Comparison of ENCODE assay signal across 9 cellular contexts in genomic region chr9:111974092-111974681, GRCh38.
A peak's percentile ranks its signal among the peaks of the same experiment; 100 is the strongest.
DNase-seq lines count a peak whose midpoint lies in the region; ATAC-seq, FAIRE-seq and TF ChIP-seq lines count a peak whose summit lies in the region.
"Had no signal": no experiment of that assay in that cellular context is flagged by ENCODE, and none has a peak within 500 bp of the region (broad histone marks: within the 10 kb centered on the region; RNA-seq: fewer than 3 reads in every experiment).

No MANE protein-coding gene starts in this region.

- H3K36me3 Mint-ChIP-seq in T-helper 2 cell treated with Interferon-gamma antibody and Interleukin-4, amounts not matched to agents 5 μg/mL and 100 μg/mL, for 36 hours (ENCODE audit: low read depth): no peaks in the 10 kb centered on the region
- no peaks in the 10 kb centered on the region for H3K36me3 Mint-ChIP-seq in chondrocyte (ENCODE audit: low read depth)
- no peaks in the 10 kb centered on the region for H3K36me3 Mint-ChIP-seq in effector memory CD8-positive, alpha-beta T cell (ENCODE audit: insufficient read depth)

- no peak for TF ChIP-seq CTCF in BJ (IDR thresholded peaks at IDR 0.05; ENCODE audit: insufficient read depth, low read depth, low read length)
- no peak for TF ChIP-seq CTCF in K562 (IDR thresholded peaks at IDR 0.05 in 2 of 3, conservative IDR thresholded peaks at IDR 0.05 in 1 of 3; ENCODE audit: insufficient read depth in 2 of 3, low read depth in 1 of 3, low read length in 3 of 3)
- TF ChIP-seq CTCF in OCI-LY7 (conservative IDR thresholded peaks at IDR 0.05; ENCODE audit: low read length): no peak
- TF ChIP-seq CTCF in chondrocyte (IDR thresholded peaks at IDR 0.05): no peak

- H4K8ac ChIP-seq in mesenchymal stem cell (ENCODE audit: low read length): no peak overlapping the region

- H3K4me2 ChIP-seq in K562 (ENCODE audit: insufficient read depth, low read length) (no peak overlapping the region), mesenchymal stem cell (ENCODE audit: low read length, poor library complexity, severe bottlenecking) (no peak overlapping the region), OCI-LY7 (ENCODE audit: low read length) (no peak overlapping the region)

- H4K20me1 ChIP-seq in K562 (replicated peaks; ENCODE audit: control insufficient read depth, insufficient read depth, low read length): no peaks in the 10 kb centered on the region
- H4K20me1 ChIP-seq in OCI-LY7 (ENCODE audit: insufficient read depth, low read length): no peaks in the 10 kb centered on the region

- CTCF ChIA-PET in BJ (lab: Yijun Ruan, JAX) (interaction anchor here (0.7 kb wide), 1 partner anchor 101 kb away, joined by 3 read pairs; no protein-coding TSS in a partner anchor), K562 (lab: Yijun Ruan, JAX; ENCODE audit: low intra/inter-chr PET ratio) (no interaction called here), OCI-LY7 (lab: Charles Lee; ENCODE audit: unreplicated experiment) (interaction anchor here (0.5 kb wide), 1 partner anchor 822 kb away, joined by 3 read pairs; no protein-coding TSS in a partner anchor)

- H3K27me3 Mint-ChIP-seq in T-helper 2 cell treated with Interferon-gamma antibody and Interleukin-4, amounts not matched to agents 5 μg/mL and 100 μg/mL, for 36 hours (ENCODE audit: low read depth): peaks cover 6% of the 10 kb centered on the region
- H3K27me3 Mint-ChIP-seq in chondrocyte (ENCODE audit: low read depth): no peaks in the 10 kb centered on the region
- H3K27me3 Mint-ChIP-seq in effector memory CD8-positive, alpha-beta T cell: no peaks in the 10 kb centered on the region

- no peaks in the 10 kb centered on the region for H3K9me1 ChIP-seq in K562 (ENCODE audit: control insufficient read depth, insufficient read depth, low read length)

- H3K9me3 Mint-ChIP-seq in T-helper 2 cell treated with Interferon-gamma antibody and Interleukin-4, amounts not matched to agents 5 μg/mL and 100 μg/mL, for 36 hours: no peaks in the 10 kb centered on the region
- H3K9me3 Mint-ChIP-seq in chondrocyte (ENCODE audit: low read depth): no peaks in the 10 kb centered on the region
- H3K9me3 Mint-ChIP-seq in effector memory CD8-positive, alpha-beta T cell: no peaks in the 10 kb centered on the region

- TF ChIP-seq RAD21 in K562 (CRISPR knock-in tag; conservative IDR thresholded peaks at IDR 0.05 in 1 of 2, IDR thresholded peaks at IDR 0.05 in 1 of 2): no peak

- no peak overlapping the region for H3K4me3 Mint-ChIP-seq in T-helper 2 cell treated with Interferon-gamma antibody and Interleukin-4, amounts not matched to agents 5 μg/mL and 100 μg/mL, for 36 hours
- no peak overlapping the region for H3K4me3 Mint-ChIP-seq in chondrocyte (ENCODE audit: unreplicated experiment)
- no peak overlapping the region for H3K4me3 Mint-ChIP-seq in effector memory CD8-positive, alpha-beta T cell

- WGBS in K562 (ENCODE audit: insufficient coverage, low coverage, missing lambda C conversion rate): 61% methylated on average over 12 of the region's 12 CpGs
- WGBS in mesenchymal stem cell: 49% methylated on average over 12 of the region's 12 CpGs

- H3K36me3 ChIP-seq in BJ (ENCODE audit: control insufficient read depth, insufficient read depth, low read length) (no peaks in the 10 kb centered on the region), K562 (ENCODE audit: control insufficient read depth, insufficient read depth, low read length) (no peaks in the 10 kb centered on the region), mesenchymal stem cell (ENCODE audit: control insufficient read depth in 1 of 2, insufficient read depth in 2 of 2, low read depth in 1 of 2, low read length in 2 of 2) (no peaks in the 10 kb centered on the region), OCI-LY7 (ENCODE audit: insufficient read depth, low read length) (no peaks in the 10 kb centered on the region)

- no peak overlapping the region for H3K27ac ChIP-seq in K562 (ENCODE audit: extremely low read depth, low read depth, low read length)
- H3K27ac ChIP-seq in mesenchymal stem cell (ENCODE audit: low read length, poor library complexity, severe bottlenecking): no peak overlapping the region
- no peak overlapping the region for H3K27ac ChIP-seq in OCI-LY7 (ENCODE audit: low read depth, low read length, poor library complexity, severe bottlenecking)

- H2AK5ac ChIP-seq in mesenchymal stem cell (ENCODE audit: low read length, severe bottlenecking): peak overlapping the region; percentile 14

- no peak overlapping the region for H2BK5ac ChIP-seq in mesenchymal stem cell (ENCODE audit: low read depth, low read length, poor library complexity, severe bottlenecking)

- TF ChIP-seq POLR2A in K562 (conservative IDR thresholded peaks at IDR 0.05): no peak

- H3K27me3 ChIP-seq in BJ (ENCODE audit: control insufficient read depth, insufficient read depth, low read length): no peaks in the 10 kb centered on the region
- H3K27me3 ChIP-seq in K562 (ENCODE audit: control insufficient read depth in 2 of 2, insufficient read depth in 2 of 2, low read length in 2 of 2): no peaks in the 10 kb centered on the region
- H3K27me3 ChIP-seq in mesenchymal stem cell (ENCODE audit: control insufficient read depth in 1 of 2, insufficient read depth in 1 of 2, low read length in 2 of 2): no peaks in the 10 kb centered on the region

- no peaks in the 10 kb centered on the region for H3K79me1 ChIP-seq in mesenchymal stem cell (replicated peaks; ENCODE audit: low read length, poor library complexity, severe bottlenecking)

- H3K27ac Mint-ChIP-seq in T-helper 2 cell treated with Interferon-gamma antibody and Interleukin-4, amounts not matched to agents 5 μg/mL and 100 μg/mL, for 36 hours: no peak overlapping the region
- no peak overlapping the region for H3K27ac Mint-ChIP-seq in chondrocyte (ENCODE audit: unreplicated experiment)
- H3K27ac Mint-ChIP-seq in effector memory CD8-positive, alpha-beta T cell: no peak overlapping the region

- in situ Hi-C loops in K562 (cut with MboI): no loop called here

- H3K9me3 ChIP-seq in K562 (replicated peaks; ENCODE audit: control insufficient read depth, insufficient read depth, low read depth, low read length): no peaks in the 10 kb centered on the region
- no peaks in the 10 kb centered on the region for H3K9me3 ChIP-seq in mesenchymal stem cell (ENCODE audit: control insufficient read depth, low read length)
- no peaks in the 10 kb centered on the region for H3K9me3 ChIP-seq in OCI-LY7 (ENCODE audit: low read length)

- intact Hi-C loops in K562 (cut with micrococcal nuclease): no loop called here
- intact Hi-C loops in OCI-LY7 (cut with micrococcal nuclease; ENCODE audit: unreplicated experiment): loop anchor here (2.0 kb wide), 2 partner anchors 101 to 145 kb away; no protein-coding TSS in a partner anchor

- no peak overlapping the region for H2BK12ac ChIP-seq in mesenchymal stem cell (ENCODE audit: low read length in 2 of 2)

- no peak overlapping the region for H3K23ac ChIP-seq in mesenchymal stem cell (ENCODE audit: low read length in 2 of 2)

- peak overlapping the region in 1 of 2 experiments; percentile 38; a peak in 1 of 4 replicates for H3K9ac ChIP-seq in K562 (ENCODE audit: insufficient read depth in 1 of 2, low read depth in 2 of 2, low read length in 2 of 2)
- H3K9ac ChIP-seq in mesenchymal stem cell (ENCODE audit: low read length): peak overlapping the region; percentile 54

- POLR2A ChIA-PET in BJ (lab: Charles Lee) (no interaction called here), K562 (lab: Yijun Ruan, JAX) (no interaction called here), OCI-LY7 (lab: Charles Lee) (no interaction called here)

- H3K14ac ChIP-seq in mesenchymal stem cell (ENCODE audit: low read length in 2 of 2): no peak overlapping the region

- TF ChIP-seq EP300 in K562 (IDR thresholded peaks at IDR 0.05; ENCODE audit: low read length): no peak

- no TSS peak for BruUV-seq in K562 (replicated peaks; lab: Mats Ljungman, UMichigan)
- BruUV-seq in OCI-LY7 (replicated peaks; lab: Mats Ljungman, UMichigan): no TSS peak

- peak overlapping the region; percentile 63 for H2AFZ ChIP-seq in K562 (ENCODE audit: low read depth, low read length)
- no peak overlapping the region for H2AFZ ChIP-seq in mesenchymal stem cell (ENCODE audit: low read depth, low read length)
- no peak overlapping the region for H2AFZ ChIP-seq in OCI-LY7 (ENCODE audit: low read length)

- no peak for ATAC-seq in K562
- no peak for ATAC-seq in effector memory CD8-positive, alpha-beta T cell (replicated peaks)

- no peak overlapping the region for H4K91ac ChIP-seq in mesenchymal stem cell (ENCODE audit: low read length)

- no peak overlapping the region for H3K4me3 ChIP-seq in BJ (ENCODE audit: low read depth, low read length)
- H3K4me3 ChIP-seq in K562: no peak overlapping the region
- H3K4me3 ChIP-seq in mesenchymal stem cell (ENCODE audit: insufficient read depth in 1 of 2, low read depth in 1 of 2, low read length in 2 of 2): peak overlapping the region in 1 of 2 experiments; percentile 5
- H3K4me3 ChIP-seq in OCI-LY7 (ENCODE audit: low read depth, low read length, poor library complexity, severe bottlenecking): no peak overlapping the region

- no peak overlapping the region for H2BK15ac ChIP-seq in mesenchymal stem cell (ENCODE audit: low read depth, poor library complexity, severe bottlenecking)

- H2BK120ac ChIP-seq in mesenchymal stem cell (ENCODE audit: low read depth, low read length): no peak overlapping the region

- H3K4me1 ChIP-seq in K562 (replicated peaks in 1 of 2; ENCODE audit: control insufficient read depth in 2 of 2, insufficient read depth in 2 of 2, low read length in 2 of 2): peaks cover 0 to 8% of the 10 kb centered on the region in 2 experiments; a peak in 3 of 5 replicates
- H3K4me1 ChIP-seq in mesenchymal stem cell (ENCODE audit: control insufficient read depth, insufficient read depth, low read depth, low read length): peaks cover 2% of the 10 kb centered on the region
- no peaks in the 10 kb centered on the region for H3K4me1 ChIP-seq in OCI-LY7 (ENCODE audit: insufficient read depth, low read length, poor library complexity, severe bottlenecking)

- no peak overlapping the region for H3K18ac ChIP-seq in mesenchymal stem cell (ENCODE audit: low read depth in 1 of 2, low read length in 2 of 2)

- FAIRE-seq in K562 (lab: Jason Lieb, UNC): no peak

- no peaks in the 10 kb centered on the region for H3K9me2 ChIP-seq in OCI-LY7 (ENCODE audit: insufficient read depth, low read length)

- H3K4me1 Mint-ChIP-seq in T-helper 2 cell treated with Interferon-gamma antibody and Interleukin-4, amounts not matched to agents 5 μg/mL and 100 μg/mL, for 36 hours (ENCODE audit: low read depth): no peaks in the 10 kb centered on the region
- H3K4me1 Mint-ChIP-seq in chondrocyte (ENCODE audit: low read depth): no peaks in the 10 kb centered on the region
- peaks cover 1 to 5% of the 10 kb centered on the region in 2 donors for H3K4me1 Mint-ChIP-seq in effector memory CD8-positive, alpha-beta T cell (ENCODE audit: low read depth in 2 of 2)

- no peaks in the 10 kb centered on the region for H3K79me2 ChIP-seq in K562 (ENCODE audit: control insufficient read depth, insufficient read depth, low read length)
- H3K79me2 ChIP-seq in OCI-LY7 (ENCODE audit: insufficient read depth, low read depth, low read length): no peaks in the 10 kb centered on the region

- no peak overlapping the region for H3K4ac ChIP-seq in mesenchymal stem cell (ENCODE audit: low read depth in 1 of 2, low read length in 2 of 2)

- DNase-seq in BJ (ENCODE audit: low read depth) (peak; percentile 39), NCI-H128 (lab: John Stamatoyannopoulos, UW; ENCODE audit: unreplicated experiment) (peak; percentile 58), K562 (ENCODE audit: extremely low read depth in 1 of 4, low spot score in 3 of 4) (no peak), mesenchymal stem cell (no peak), OCI-LY7 (ENCODE audit: low spot score) (no peak), chondrocyte (ENCODE audit: low spot score) (no peak)
- no peak for DNase-seq in T-helper 2 cell treated with Interferon-gamma antibody and Interleukin-4, amounts not matched to agents 5 μg/mL and 100 μg/mL, for 36 hours (ENCODE audit: low spot score)
- DNase-seq in effector memory CD8-positive, alpha-beta T cell: no peak
- DNase-seq: activated effector memory CD4-positive, alpha-beta T cell treated with Interleukin-2 at 50 U/mL for 16 hours had no signal

Comparison
In these comparisons a context has a peak if more than half of its experiments do, and no peak if none do; other contexts are left out.
1. DNase-seq: peak in BJ (single experiment) and NCI-H128 (single experiment); none in K562 (0 of 4), mesenchymal stem cell (single experiment), OCI-LY7 (single experiment), T-helper 2 cell treated with Interferon-gamma antibody and Interleukin-4, amounts not matched to agents 5 μg/mL and 100 μg/mL, for 36 hours (single experiment), chondrocyte (single experiment) and effector memory CD8-positive, alpha-beta T cell (0 of 3).